ENCODE assay signal across 8 cellular contexts in the genomic region with DNA sequence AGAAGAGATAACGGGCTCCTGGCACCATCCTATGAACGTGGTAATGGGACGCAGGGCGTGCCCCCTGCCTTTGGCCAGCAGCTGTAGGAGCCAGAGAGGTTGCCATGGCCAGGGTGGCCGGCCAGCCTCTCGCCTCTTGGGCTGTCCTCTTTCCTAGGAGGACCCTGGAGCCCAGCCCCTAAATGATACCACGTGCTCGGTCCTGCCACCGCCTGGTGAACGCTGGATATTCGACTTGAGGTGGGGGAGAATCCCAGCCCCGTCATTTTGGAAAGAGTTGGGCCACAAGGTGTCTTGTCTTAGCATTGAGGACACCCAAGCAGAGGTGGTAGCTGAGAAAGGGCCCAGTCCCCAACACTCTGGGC. TPM values are rescaled to one million over a fixed set of nuclear protein-coding genes. Genes with fewer than 3 reads are reported as not detected.
DNase-seq lines count a peak whose midpoint lies in the region; ATAC-seq and TF ChIP-seq lines count a peak whose summit lies in the region.

No MANE protein-coding gene starts in this region.

- POLR2A ChIA-PET in CD8-positive, alpha-beta memory T cell (lab: Charles Lee) = interaction anchor here (1.5 kb wide), 1 partner anchor 11 kb away, joined by 4 read pairs; no protein-coding TSS in a partner anchor

- H3K4me3 Mint-ChIP-seq in CD8-positive, alpha-beta memory T cell = peak overlapping the region; percentile 67 to 90 (median 74)
- H3K4me3 Mint-ChIP-seq in stimulated activated naive CD8-positive, alpha-beta T cell treated with anti-CD3 and anti-CD28 coated beads, Interleukin-15, Interleukin-2, amounts not matched to agents 100 ng/mL and 50 ng/mL, for 24 hours = peak overlapping the region; percentile 72

- peaks cover 13% of the 10 kb centered on the region for H3K4me1 ChIP-seq in CD8-positive, alpha-beta memory T cell (ENCODE audit: insufficient read depth, low read length)

- H3K36me3 ChIP-seq in CD8-positive, alpha-beta memory T cell (ENCODE audit: insufficient read depth, low read length) = no peaks in the 10 kb centered on the region

- peaks cover 41% of the 10 kb centered on the region for H3K27me3 ChIP-seq in CD8-positive, alpha-beta memory T cell (ENCODE audit: insufficient read depth, low read length, poor library complexity, severe bottlenecking)

- peaks cover 37 to 53% of the 10 kb centered on the region in 2 donors for H3K27me3 Mint-ChIP-seq in CD8-positive, alpha-beta memory T cell
- H3K27me3 Mint-ChIP-seq in stimulated activated naive CD8-positive, alpha-beta T cell treated with anti-CD3 and anti-CD28 coated beads, Interleukin-15, Interleukin-2, amounts not matched to agents 100 ng/mL and 50 ng/mL, for 24 hours = peaks cover 65% of the 10 kb centered on the region

- TF ChIP-seq CTCF in GM20000 (IDR thresholded peaks at IDR 0.05; ENCODE audit: extremely low read depth, missing control alignments) (no peak), astrocyte of the cerebellum (IDR thresholded peaks at IDR 0.05; ENCODE audit: low read depth, low read length, missing control alignments) (no peak)

- H3K9me3 ChIP-seq in CD8-positive, alpha-beta memory T cell (ENCODE audit: low read length) = no peaks in the 10 kb centered on the region

- H3K4me1 Mint-ChIP-seq in CD8-positive, alpha-beta memory T cell = peaks cover 8 to 39% (median 29%) of the 10 kb centered on the region in 3 donors
- peaks cover 21% of the 10 kb centered on the region for H3K4me1 Mint-ChIP-seq in stimulated activated naive CD8-positive, alpha-beta T cell treated with anti-CD3 and anti-CD28 coated beads, Interleukin-15, Interleukin-2, amounts not matched to agents 100 ng/mL and 50 ng/mL, for 24 hours (ENCODE audit: low read depth)

- CTCF ChIA-PET in CD8-positive, alpha-beta memory T cell (lab: Charles Lee) = interaction anchor here (0.9 to 1.8 kb wide), 8 partner anchors 9 to 256 kb away, joined by 3 to 12 read pairs (median 4); no protein-coding TSS in a partner anchor

- ATAC-seq in HG02973 (IDR thresholded peaks at IDR 0.05; ENCODE audit: unreplicated experiment) = no peak

- H3K9me3 Mint-ChIP-seq in CD8-positive, alpha-beta memory T cell = peaks cover 0 to 1% (median 0%) of the 10 kb centered on the region in 5 donors
- H3K9me3 Mint-ChIP-seq in stimulated activated naive CD8-positive, alpha-beta T cell treated with anti-CD3 and anti-CD28 coated beads, Interleukin-15, Interleukin-2, amounts not matched to agents 100 ng/mL and 50 ng/mL, for 24 hours = no peaks in the 10 kb centered on the region

- H3K27ac ChIP-seq in CD8-positive, alpha-beta memory T cell (ENCODE audit: low read depth, low read length) = no peak overlapping the region

- peak in 1 of 5 donors; percentile 2 for DNase-seq in CD8-positive, alpha-beta memory T cell
- DNase-seq in GM20000 (ENCODE audit: low spot score) = peak; percentile 69
- DNase-seq in NCI-H2196 (lab: John Stamatoyannopoulos, UW; ENCODE audit: unreplicated experiment) = peak; percentile 45
- no peak for DNase-seq in astrocyte of the cerebellum (ENCODE audit: low read depth)
- peak; percentile 75 for DNase-seq in iPS-NIHi7 (ENCODE audit: extremely low spot score)
- no peak for DNase-seq in OCI-M1 (lab: John Stamatoyannopoulos, UW)

- H3K4me3 ChIP-seq in CD8-positive, alpha-beta memory T cell (ENCODE audit: low read length) = peak overlapping the region; percentile 49
- peak overlapping the region; percentile 60 for H3K4me3 ChIP-seq in astrocyte of the cerebellum (ENCODE audit: low read depth, low read length)

- no peak overlapping the region for H3K27ac Mint-ChIP-seq in CD8-positive, alpha-beta memory T cell
- no peak overlapping the region for H3K27ac Mint-ChIP-seq in stimulated activated naive CD8-positive, alpha-beta T cell treated with anti-CD3 and anti-CD28 coated beads, Interleukin-15, Interleukin-2, amounts not matched to agents 100 ng/mL and 50 ng/mL, for 24 hours

- H3K36me3 Mint-ChIP-seq in CD8-positive, alpha-beta memory T cell = peaks cover 0 to 3% (median 0%) of the 10 kb centered on the region in 3 donors
- H3K36me3 Mint-ChIP-seq in stimulated activated naive CD8-positive, alpha-beta T cell treated with anti-CD3 and anti-CD28 coated beads, Interleukin-15, Interleukin-2, amounts not matched to agents 100 ng/mL and 50 ng/mL, for 24 hours (ENCODE audit: low read depth) = no peaks in the 10 kb centered on the region

- in situ Hi-C loops in astrocyte of the cerebellum (cut with HindIII; ENCODE audit: low sequenced_read_pairs) = no loop called here

RNA-seq across cellular contexts. Expression of a gene that starts 0.4 kb away (rescaled TPM):
- under 1 TPM; 0.18 to 0.24 TPM for total RNA-seq in CD8-positive, alpha-beta memory T cell
- polyA plus RNA-seq in CD8-positive, alpha-beta memory T cell = not detected

Comparison
In these comparisons a context has a peak if more than half of its experiments do, and no peak if none do; other contexts are left out.
1. DNase-seq: peak in GM20000 (single experiment), NCI-H2196 (single experiment) and iPS-NIHi7 (single experiment); none in astrocyte of the cerebellum (single experiment) and OCI-M1 (single experiment).